In the genomic region with DNA sequence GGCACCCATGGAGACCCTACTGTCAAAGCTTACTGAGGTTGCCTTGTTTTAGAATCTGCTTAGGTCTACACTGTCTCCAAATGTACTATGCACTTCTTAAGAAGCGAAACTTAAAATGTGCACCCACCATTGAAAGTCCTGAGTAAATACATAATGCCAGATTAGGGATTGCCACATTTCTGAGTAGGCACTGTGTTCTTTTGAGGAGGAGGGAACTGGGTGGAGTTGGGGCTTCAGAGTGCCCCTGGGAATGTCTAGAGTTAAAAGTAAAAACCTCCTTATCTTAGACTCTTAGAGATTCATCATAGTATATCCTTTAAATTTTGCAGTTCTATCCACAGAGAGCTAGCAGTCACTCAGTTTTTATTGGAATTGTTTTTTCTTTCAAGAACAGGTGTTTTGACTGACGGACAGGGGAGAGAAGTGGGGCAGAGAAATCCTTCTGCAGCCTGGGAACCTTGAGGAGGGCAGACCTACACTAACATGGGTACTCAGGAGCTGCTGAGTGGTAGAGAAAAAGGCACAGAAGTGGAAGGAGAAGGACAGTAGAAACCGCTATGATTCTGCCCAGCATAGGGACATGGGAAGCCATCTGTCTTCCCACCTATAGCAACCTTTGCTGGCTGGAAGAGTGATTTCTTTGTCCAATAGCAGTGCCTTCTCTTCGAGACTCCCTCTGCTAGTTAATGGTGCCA, we compare ENCODE assay signal across 14 cellular contexts. TPM values are rescaled to one million over a fixed set of nuclear protein-coding genes. Genes with fewer than 3 reads are reported as not detected.
A peak's percentile ranks its signal among the peaks of the same experiment; 100 is the strongest.
DNase-seq lines count a peak whose midpoint lies in the region; ATAC-seq and TF ChIP-seq lines count a peak whose summit lies in the region.
"Had no signal": no experiment of that assay in that cellular context is flagged by ENCODE, and none has a peak within 500 bp of the region (broad histone marks: within the 10 kb centered on the region; RNA-seq: fewer than 3 reads in every experiment).

No MANE protein-coding gene starts in this region.

- H3K27ac ChIP-seq in esophagus (ENCODE audit: low read depth in 2 of 2, low read length in 1 of 2) (peak overlapping the region; percentile 77 to 80), uterus (peak overlapping the region; percentile 82 to 90)

- H3K27ac Mint-ChIP-seq in activated T-helper 17 cell treated with anti-CD3 and anti-CD28 coated beads, Interleukin-2, amount 50 U/mL, for 72 hours, result peak overlapping the region; percentile 73
- H3K27ac Mint-ChIP-seq: T-cell had no signal

- H3K27me3 Mint-ChIP-seq in activated T-helper 17 cell treated with anti-CD3 and anti-CD28 coated beads, Interleukin-2, amount 50 U/mL, for 72 hours, result peaks cover 4% of the 10 kb centered on the region
- H3K27me3 Mint-ChIP-seq: T-cell had no signal

- TF ChIP-seq CTCF in omental fat pad (IDR thresholded peaks at IDR 0.05) (no peak), uterus (IDR thresholded peaks at IDR 0.05) (no peak)

- intact Hi-C loops in uterus (cut with DNase I; ENCODE audit: low total_unique reads), result no loop called here

- no peaks in the 10 kb centered on the region for H3K9me3 Mint-ChIP-seq in activated T-helper 17 cell treated with anti-CD3 and anti-CD28 coated beads, Interleukin-2, amount 50 U/mL, for 72 hours
- H3K9me3 Mint-ChIP-seq: T-cell had no signal

- no peaks in the 10 kb centered on the region for H3K36me3 Mint-ChIP-seq in activated T-helper 17 cell treated with anti-CD3 and anti-CD28 coated beads, Interleukin-2, amount 50 U/mL, for 72 hours (ENCODE audit: low read depth)
- H3K36me3 Mint-ChIP-seq: T-cell had no signal

- no peak for TF ChIP-seq POLR2A in uterus (IDR thresholded peaks at IDR 0.05)

- WGBS in esophagus, 2 donors, result 79 to 81% methylated on average over 4 of the region's 4 CpGs

- H3K4me1 Mint-ChIP-seq in activated T-helper 17 cell treated with anti-CD3 and anti-CD28 coated beads, Interleukin-2, amount 50 U/mL, for 72 hours, result peaks cover 10% of the 10 kb centered on the region
- H3K4me1 Mint-ChIP-seq: T-cell had no signal

- no peak for ATAC-seq in activated T-helper 17 cell treated with anti-CD3 and anti-CD28 coated beads, Interleukin-2, amount 50 U/mL, for 72 hours (replicated peaks)
- ATAC-seq in omental fat pad (ENCODE audit: low FRiP score) (peak; percentile 59), GM21723 (IDR thresholded peaks at IDR 0.05; ENCODE audit: unreplicated experiment) (no peak)
- ATAC-seq: left ventricle myocardium superior, T-cell had no signal

- H3K9me3 ChIP-seq in esophagus (ENCODE audit: control insufficient read depth in 2 of 2, insufficient read depth in 1 of 2, low read depth in 1 of 2, low read length in 1 of 2), result no peaks in the 10 kb centered on the region
- H3K9me3 ChIP-seq in uterus, result no peaks in the 10 kb centered on the region

- H3K36me3 ChIP-seq in esophagus (ENCODE audit: control insufficient read depth in 2 of 2, insufficient read depth in 2 of 2, low read length in 1 of 2), result no peaks in the 10 kb centered on the region
- no peaks in the 10 kb centered on the region for H3K36me3 ChIP-seq in uterus

- H3K4me3 Mint-ChIP-seq in activated T-helper 17 cell treated with anti-CD3 and anti-CD28 coated beads, Interleukin-2, amount 50 U/mL, for 72 hours, result no peak overlapping the region
- H3K4me3 Mint-ChIP-seq: T-cell had no signal

- peaks cover 0 to 2% of the 10 kb centered on the region in 2 donors for H3K4me1 ChIP-seq in esophagus (ENCODE audit: control insufficient read depth in 2 of 2, insufficient read depth in 2 of 2, low read length in 1 of 2)
- no peaks in the 10 kb centered on the region for H3K4me1 ChIP-seq in uterus

- no peak for DNase-seq in omental fat pad (ENCODE audit: low spot score)
- DNase-seq in uterus, result no peak
- DNase-seq in NCI-H2227 treated with DMSO at 0.1 percent for 48 hours (lab: John Stamatoyannopoulos, UW), result no peak
- no peak for DNase-seq in NCI-H1417 treated with DMSO at 0.1 percent for 48 hours (lab: John Stamatoyannopoulos, UW)
- DNase-seq: activated CD4-positive, alpha-beta T cell treated with anti-CD3 and anti-CD28 coated beads, Interleukin-2, amount 50 U/mL, for 4 hours; activated gamma-delta T cell treated with Interleukin-2 at 50 U/mL for 16 hours; COR-L47; Karpas-422; left ventricle myocardium superior; NCI-H2029; T-cell had no signal

- H3K4me3 ChIP-seq in esophagus (ENCODE audit: low read depth in 1 of 2, low read length in 2 of 2) (no peak overlapping the region), uterus (no peak overlapping the region)

- no peaks in the 10 kb centered on the region for H3K27me3 ChIP-seq in esophagus (ENCODE audit: control insufficient read depth in 1 of 2, insufficient read depth in 2 of 2, low read length in 2 of 2)
- no peaks in the 10 kb centered on the region for H3K27me3 ChIP-seq in uterus

RNA-seq across cellular contexts. Expression of gene MICAL2, which starts 33.4 kb away (rescaled TPM):
- total RNA-seq in activated T-helper 17 cell treated with anti-CD3 and anti-CD28 coated beads, Interleukin-2, amount 50 U/mL, for 72 hours, result 100 to 1,000 TPM; 127 to 253 TPM
- polyA plus RNA-seq in esophagus, result 1 to 10 TPM; 4.5 to 6.2 TPM
- 100 to 1,000 TPM in 1 of 4 donors, 10 to 100 TPM in 3; 34.3 to 143 (median 57.0) TPM for total RNA-seq in omental fat pad
- 100 to 1,000 TPM in 1 of 4 donors, 10 to 100 TPM in 3; 29.6 to 139 (median 53.1) TPM for total RNA-seq in uterus
